In the genomic region with DNA sequence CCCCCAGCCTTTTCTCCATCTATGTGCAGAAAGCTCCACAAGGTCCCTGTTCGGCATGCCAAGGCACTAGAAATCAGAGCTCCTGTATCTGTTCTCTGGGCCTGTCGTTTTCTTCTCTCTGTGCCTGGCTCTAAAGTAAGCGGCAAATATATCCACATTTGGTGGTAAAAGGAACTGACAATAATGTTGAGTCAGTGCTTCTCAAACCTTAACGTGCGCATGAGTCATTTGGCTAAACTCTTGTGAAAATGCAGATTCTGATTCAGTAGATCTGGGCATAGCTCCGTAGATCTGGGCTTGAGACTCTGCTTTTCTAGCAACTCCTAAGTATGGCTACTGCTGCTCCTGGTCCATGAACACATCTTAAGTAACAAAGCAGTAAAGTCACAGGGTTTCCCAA, we compare ENCODE assay signal across 9 cellular contexts. TPM values are rescaled to one million over a fixed set of nuclear protein-coding genes. Genes with fewer than 3 reads are reported as not detected.
A peak's percentile ranks its signal among the peaks of the same experiment; 100 is the strongest.
DNase-seq lines count a peak whose midpoint lies in the region; ATAC-seq and TF ChIP-seq lines count a peak whose summit lies in the region.
"Had no signal": no experiment of that assay in that cellular context is flagged by ENCODE, and none has a peak within 500 bp of the region (broad histone marks: within the 10 kb centered on the region; RNA-seq: fewer than 3 reads in every experiment).

No MANE protein-coding gene starts in this region.

- H3K36me3 ChIP-seq in Panc1 (ENCODE audit: control insufficient read depth, insufficient read depth, low read length) (no peaks in the 10 kb centered on the region), esophagus squamous epithelium (no peaks in the 10 kb centered on the region), suprapubic skin (no peaks in the 10 kb centered on the region), A673 (ENCODE audit: insufficient read depth, low read length, poor library complexity, severe bottlenecking) (no peaks in the 10 kb centered on the region)

- TF ChIP-seq EP300 in suprapubic skin (IDR thresholded peaks at IDR 0.05), result no peak

- in situ Hi-C loops in Panc1 (cut with HindIII; ENCODE audit: low pct_unique_long_range_greater_than_20kb, low sequenced_read_pairs), result no loop called here

- CTCF ChIA-PET in Panc1 (lab: Charles Lee) (interaction anchor here (0.6 kb wide), 1 partner anchor 840 kb away, joined by 5 read pairs; no protein-coding TSS in a partner anchor), A673 (lab: Charles Lee) (no interaction called here)

- no peak overlapping the region for H3K27ac ChIP-seq in Panc1 (ENCODE audit: low read length)
- peak overlapping the region; percentile 55 to 77 (median 72) for H3K27ac ChIP-seq in esophagus squamous epithelium
- H3K27ac ChIP-seq in suprapubic skin, result no peak overlapping the region
- H3K27ac ChIP-seq in A673 (ENCODE audit: low read depth, low read length, poor library complexity, severe bottlenecking), result no peak overlapping the region

- no peaks in the 10 kb centered on the region for H3K27me3 ChIP-seq in Panc1 (ENCODE audit: control insufficient read depth, insufficient read depth, low read length)
- no peaks in the 10 kb centered on the region for H3K27me3 ChIP-seq in esophagus squamous epithelium
- H3K27me3 ChIP-seq in suprapubic skin, result no peaks in the 10 kb centered on the region
- no peaks in the 10 kb centered on the region for H3K27me3 ChIP-seq in A673 (replicated peaks; ENCODE audit: insufficient read depth, low read depth, low read length, poor library complexity)

- intact Hi-C loops in Panc1 (cut with micrococcal nuclease; ENCODE audit: unreplicated experiment), result no loop called here
- intact Hi-C loops in esophagus squamous epithelium (cut with DNase I), result no loop called here
- intact Hi-C loops in A673 (cut with micrococcal nuclease; ENCODE audit: unreplicated experiment), result no loop called here

- H3K9me3 ChIP-seq in Panc1 (ENCODE audit: control insufficient read depth, insufficient read depth, low read depth, low read length) (no peaks in the 10 kb centered on the region), esophagus squamous epithelium (no peaks in the 10 kb centered on the region), suprapubic skin (no peaks in the 10 kb centered on the region), A673 (ENCODE audit: low read depth, low read length, poor library complexity, severe bottlenecking) (no peaks in the 10 kb centered on the region)

- TF ChIP-seq CTCF in Panc1 (IDR thresholded peaks at IDR 0.05) (no peak), esophagus squamous epithelium (IDR thresholded peaks at IDR 0.05) (no peak), suprapubic skin (IDR thresholded peaks at IDR 0.05) (no peak), A673 (conservative IDR thresholded peaks at IDR 0.05; ENCODE audit: low read depth, low read length) (no peak)

- peak overlapping the region in 1 of 2 experiments; percentile 22; a peak in 2 of 4 replicates for H3K4me3 ChIP-seq in Panc1 (ENCODE audit: low read depth in 2 of 2, low read length in 2 of 2)
- H3K4me3 ChIP-seq in esophagus squamous epithelium, result no peak overlapping the region
- H3K4me3 ChIP-seq in suprapubic skin, result no peak overlapping the region
- no peak overlapping the region for H3K4me3 ChIP-seq in A673 (ENCODE audit: low read depth, low read length, poor library complexity, severe bottlenecking)

- POLR2A ChIA-PET in Panc1 (lab: Charles Lee), result no interaction called here
- POLR2A ChIA-PET in A673 (lab: Charles Lee; ENCODE audit: low non-redundant PET), result interaction anchor here (0.6 kb wide), 1 partner anchor 764 kb away, joined by 6 read pairs; no protein-coding TSS in a partner anchor

- DNase-seq in ELR (ENCODE audit: low read depth) (peak; percentile 92), Panc1 (ENCODE audit: low read depth, low spot score) (peak; percentile 80), esophagus squamous epithelium (lab: John Stamatoyannopoulos, UW) (no peak), pons (ENCODE audit: low spot score) (peak; percentile 41), suprapubic skin (ENCODE audit: low spot score in 2 of 2) (no peak), A673 (ENCODE audit: low spot score) (no peak), mucosa of gallbladder (ENCODE audit: low spot score) (no peak)
- no peak for DNase-seq in stimulated activated naive CD4-positive, alpha-beta T cell (lab: John Stamatoyannopoulos, UW)
- DNase-seq: MM.1S had no signal

- no TSS peak for BruUV-seq in Panc1 (replicated peaks; lab: Mats Ljungman, UMichigan)
- no TSS peak for BruUV-seq in A673 (replicated peaks; lab: Mats Ljungman, UMichigan)

- WGBS in esophagus squamous epithelium, 2 donors, result 9 to 25% methylated on average over 6 of the region's 6 CpGs
- WGBS in suprapubic skin, result 55% methylated on average over 6 of the region's 6 CpGs

- H3K4me1 ChIP-seq in Panc1 (ENCODE audit: control insufficient read depth, insufficient read depth, low read length) (no peaks in the 10 kb centered on the region), esophagus squamous epithelium (peaks cover 0 to 70% (median 26%) of the 10 kb centered on the region in 3 donors), suprapubic skin (no peaks in the 10 kb centered on the region), A673 (ENCODE audit: insufficient read depth, low read length, poor library complexity, severe bottlenecking) (no peaks in the 10 kb centered on the region)

- TF ChIP-seq POLR2A in esophagus squamous epithelium (IDR thresholded peaks at IDR 0.05), result peak in 1 of 4 donors; percentile 23
- TF ChIP-seq POLR2A in suprapubic skin (IDR thresholded peaks at IDR 0.05), result no peak

- ATAC-seq in Panc1, result peak; percentile 72

RNA-seq across cellular contexts. Expression of a gene that starts 16.5 kb away (rescaled TPM):
- total RNA-seq in Panc1 (2021; ENCODE audit: unreplicated experiment), result 85.2 TPM
- polyA plus RNA-seq in Panc1 (2012; ENCODE audit: insufficient read length), result 38.7 TPM
- total RNA-seq in esophagus squamous epithelium, result 10 to 100 TPM; 62.4 to 84.6 (median 76.6) TPM
- total RNA-seq in suprapubic skin, result 100 to 1,000 TPM in 1 of 4 donors, 10 to 100 TPM in 3; 46.6 to 154 (median 60.2) TPM
- total RNA-seq in A673 (2021), result 155 and 163 TPM in 2 replicates
- 68.5 TPM for total RNA-seq in mucosa of gallbladder

Comparison
In these comparisons a context has a peak if more than half of its experiments do, and no peak if none do; other contexts are left out.
1. DNase-seq: peak in ELR (single experiment), Panc1 (single experiment) and pons (single experiment); none in esophagus squamous epithelium (single experiment), stimulated activated naive CD4-positive, alpha-beta T cell (0 of 6), suprapubic skin (0 of 2), A673 (single experiment) and mucosa of gallbladder (single experiment).
2. H3K27ac ChIP-seq: peak in esophagus squamous epithelium (4 of 4); none in Panc1 (single experiment), suprapubic skin (single experiment) and A673 (single experiment).